Comparison of ENCODE assay signal across 30 cellular contexts in the genomic region with DNA sequence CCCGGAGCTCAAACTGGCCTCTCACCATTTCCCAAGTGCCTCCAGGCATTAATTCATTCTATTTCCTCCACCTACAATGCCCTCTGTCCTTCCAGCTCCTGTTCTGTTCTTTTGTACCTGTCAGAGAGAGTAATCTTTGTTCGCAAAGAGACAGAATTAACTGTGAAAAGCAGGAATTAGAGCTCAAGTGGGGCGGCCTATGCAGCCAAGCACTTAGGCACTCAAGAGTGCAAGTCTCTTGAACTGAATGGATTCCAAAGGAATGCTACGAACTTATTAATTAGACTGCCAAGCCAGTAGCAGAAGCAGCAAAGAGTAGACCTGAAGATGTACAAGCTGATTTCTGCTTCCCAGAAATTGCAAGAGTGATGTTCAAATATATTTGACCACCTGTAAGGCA.
"Had no signal": no experiment of that assay in that cellular context is flagged by ENCODE, and none has a peak within 500 bp of the region (broad histone marks: within the 10 kb centered on the region; RNA-seq: fewer than 3 reads in every experiment).

No MANE protein-coding gene starts in this region.

- ATAC-seq: heart left ventricle, left colon, natural killer cell, pancreas, right cardiac atrium, sciatic nerve had no signal

- H3K4me3 Mint-ChIP-seq: immature natural killer cell; mesothelial cell of epicardium; naive B cell; natural killer cell; nephron progenitor cell; stimulated activated naive CD8-positive, alpha-beta T cell treated with anti-CD3 and anti-CD28 coated beads, Interleukin-15, Interleukin-2, amounts not matched to agents 100 ng/mL and 50 ng/mL, for 24 hours had no signal

- H3K4me1 Mint-ChIP-seq: immature natural killer cell, natural killer cell had no signal

- H3K9me3 Mint-ChIP-seq: mesothelial cell of epicardium; nephron progenitor cell; stimulated activated naive CD8-positive, alpha-beta T cell treated with anti-CD3 and anti-CD28 coated beads, Interleukin-15, Interleukin-2, amounts not matched to agents 100 ng/mL and 50 ng/mL, for 24 hours had no signal

- H3K27me3 ChIP-seq: pancreas, tibial nerve, upper lobe of left lung had no signal

- H3K9me3 ChIP-seq: heart left ventricle, left ventricle myocardium inferior, pancreas, prostate gland, suprapubic skin, thoracic aorta, tibial nerve, upper lobe of left lung had no signal

- H3K27ac Mint-ChIP-seq: immature natural killer cell; mesothelial cell of epicardium; natural killer cell; nephron progenitor cell; stimulated activated naive CD8-positive, alpha-beta T cell treated with anti-CD3 and anti-CD28 coated beads, Interleukin-15, Interleukin-2, amounts not matched to agents 100 ng/mL and 50 ng/mL, for 24 hours had no signal

- H3K4me1 ChIP-seq: heart left ventricle, left ventricle myocardium inferior, pancreas, prostate gland, suprapubic skin, tibial nerve had no signal

- H3K36me3 Mint-ChIP-seq: immature natural killer cell, mesothelial cell of epicardium, natural killer cell had no signal

- DNase-seq: heart left ventricle; hypothalamus; immature natural killer cell; kidney; left colon; left ventricle myocardium inferior; mesendoderm; naive B cell; natural killer cell; nephron progenitor cell; nucleus accumbens; pancreas; posterior cingulate gyrus; retina; right cardiac atrium; stimulated activated CD4-positive, alpha-beta T cell treated with anti-CD3 and anti-CD28 coated beads, Interleukin-12 subunit alpha, Interleukin-12 subunit beta, amount 100 ng/mL, for 4 hours; stimulated activated CD4-positive, alpha-beta T cell treated with anti-CD3 and anti-CD28 coated beads, Interleukin-15, amount 100 ng/mL, for 24 hours; stimulated activated CD4-positive, alpha-beta T cell treated with anti-CD3 and anti-CD28 coated beads, Interleukin-2, amount 100 ng/mL, for 24 hours; stimulated activated CD4-positive, alpha-beta T cell treated with anti-CD3 and anti-CD28 coated beads, Interleukin-4, amount 100 ng/mL, for 1 hour; stimulated activated naive CD4-positive, alpha-beta T cell had no signal

- H3K4me3 ChIP-seq: heart left ventricle, left ventricle myocardium inferior, lung, pancreas, prostate gland, skin epidermis, suprapubic skin, thoracic aorta, tibial nerve, upper lobe of left lung had no signal

- H3K36me3 ChIP-seq: heart left ventricle, left ventricle myocardium inferior, pancreas, prostate gland, suprapubic skin, thoracic aorta, tibial nerve, upper lobe of left lung had no signal

- H3K27me3 Mint-ChIP-seq: stimulated activated naive CD8-positive, alpha-beta T cell treated with anti-CD3 and anti-CD28 coated beads, Interleukin-15, Interleukin-2, amounts not matched to agents 100 ng/mL and 50 ng/mL, for 24 hours had no signal

- H3K27ac ChIP-seq: heart left ventricle, left ventricle myocardium inferior, pancreas, prostate gland, skin epidermis, suprapubic skin, thoracic aorta, tibial nerve, upper lobe of left lung had no signal
